Comparison of ENCODE assay signal across 30 cellular contexts in the genomic region with DNA sequence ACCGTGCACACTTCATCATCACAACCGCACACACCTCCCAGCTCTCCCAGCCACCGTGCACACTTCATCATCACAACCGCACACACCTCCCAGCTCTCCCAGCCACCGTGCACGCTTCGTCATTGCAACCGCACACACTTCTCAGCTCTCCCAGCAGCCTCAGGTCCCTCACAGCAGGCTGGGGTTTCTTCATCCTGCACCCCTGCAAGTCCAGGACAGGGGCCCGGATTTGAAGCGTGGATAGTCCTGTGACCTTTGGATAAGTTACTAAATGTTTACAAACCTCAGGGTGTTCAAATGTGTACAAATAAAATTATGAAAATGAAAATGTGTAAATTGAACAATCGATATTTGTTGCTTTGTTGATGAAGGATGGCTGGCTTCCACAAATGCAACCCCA.
"Had no signal": no experiment of that assay in that cellular context is flagged by ENCODE, and none has a peak within 500 bp of the region (broad histone marks: within the 10 kb centered on the region; RNA-seq: fewer than 3 reads in every experiment).

No MANE protein-coding gene starts in this region.

- H3K27ac Mint-ChIP-seq: activated B cell treated with CpG ODN at 0.5 μM for 24 hours; activated CD8-positive, alpha-beta T cell treated with anti-CD3 and anti-CD28 coated beads for 36 hours; activated naive CD4-positive, alpha-beta T cell treated with anti-CD3 and anti-CD28 coated beads for 36 hours; activated naive CD4-positive, alpha-beta T cell treated with anti-CD3 and anti-CD28 coated beads, Interleukin-2, amount 50 U/mL, for 72 hours; activated T-helper 1 cell treated with anti-CD3 and anti-CD28 coated beads, Interleukin-12 subunit alpha, Interleukin-12 subunit beta, Interleukin-2, Interleukin-4 antibody, amounts not matched to agents 30 ng/mL and 10 ng/mL and 1 ng/mL, durations not matched to agents 14 hours and 24 hours and 36 hours had no signal

- DNase-seq: activated B cell treated with CpG ODN at 0.5 μM for 24 hours; activated CD4-positive, alpha-beta T cell treated with anti-CD3 and anti-CD28 coated beads for 4 hours; activated CD4-positive, alpha-beta T cell treated with anti-CD3 and anti-CD28 coated beads, Interleukin-2, amount 50 U/mL, for 1 hour; activated CD4-positive, CD25-positive, alpha-beta regulatory T cell treated with anti-CD3 and anti-CD28 coated beads, Interleukin-2, amount 50 U/mL, for 72 hours; activated CD8-positive, alpha-beta T cell treated with anti-CD3 and anti-CD28 coated beads for 36 hours; activated gamma-delta T cell treated with Interleukin-2 at 50 U/mL for 16 hours; activated naive CD4-positive, alpha-beta T cell treated with anti-CD3 and anti-CD28 coated beads for 36 hours; activated T-cell treated with anti-CD3 and anti-CD28 coated beads for 4 hours; activated T-cell treated with anti-CD3 and anti-CD28 coated beads, Interleukin-2, amount 50 U/mL, for 4 hours; caudate nucleus; Kasumi-1; KG1; MG63; NCI-H1048; NCI-H1436; NCI-H1694 treated with DMSO at 0.1 percent for 48 hours; NCI-H510A; PC-9; Right ventricle myocardium superior; SW 1271; T-helper 1 cell; T-helper 2 cell; T-helper 9 cell had no signal

- H3K4me1 Mint-ChIP-seq: activated B cell treated with CpG ODN at 0.5 μM for 24 hours had no signal

- H3K4me3 Mint-ChIP-seq: activated B cell treated with CpG ODN at 0.5 μM for 24 hours; activated CD8-positive, alpha-beta T cell treated with anti-CD3 and anti-CD28 coated beads for 36 hours; activated naive CD4-positive, alpha-beta T cell treated with anti-CD3 and anti-CD28 coated beads for 36 hours; activated T-cell treated with anti-CD3 and anti-CD28 coated beads, Interleukin-2, amount 50 U/mL, for 4 hours; activated T-helper 1 cell treated with anti-CD3 and anti-CD28 coated beads, Interleukin-12 subunit alpha, Interleukin-12 subunit beta, Interleukin-2, Interleukin-4 antibody, amounts not matched to agents 30 ng/mL and 10 ng/mL and 1 ng/mL, durations not matched to agents 14 hours and 24 hours and 36 hours had no signal

- ATAC-seq: activated CD8-positive, alpha-beta T cell treated with anti-CD3 and anti-CD28 coated beads for 36 hours; activated naive CD4-positive, alpha-beta T cell treated with anti-CD3 and anti-CD28 coated beads, Interleukin-2, amount 50 U/mL, for 72 hours; activated T-cell treated with anti-CD3 and anti-CD28 coated beads, Interleukin-2, amount 50 U/mL, for 4 hours; body of pancreas had no signal

- H3K4me1 ChIP-seq: adrenal gland, breast epithelium had no signal

- H3K27me3 ChIP-seq: adrenal gland, MG63 had no signal

- H3K36me3 Mint-ChIP-seq: activated naive CD4-positive, alpha-beta T cell treated with anti-CD3 and anti-CD28 coated beads, Interleukin-2, amount 50 U/mL, for 72 hours had no signal

- H3K4me3 ChIP-seq: adrenal gland, body of pancreas, breast epithelium, MG63, PC-9 had no signal

- H3K27ac ChIP-seq: adrenal gland, body of pancreas, breast epithelium, PC-9, RWPE1, VCaP had no signal

- H3K27me3 Mint-ChIP-seq: activated B cell treated with CpG ODN at 0.5 μM for 24 hours had no signal

- H3K9me3 Mint-ChIP-seq: activated B cell treated with CpG ODN at 0.5 μM for 24 hours; activated CD8-positive, alpha-beta T cell treated with anti-CD3 and anti-CD28 coated beads for 36 hours; activated naive CD4-positive, alpha-beta T cell treated with anti-CD3 and anti-CD28 coated beads for 36 hours; activated naive CD4-positive, alpha-beta T cell treated with anti-CD3 and anti-CD28 coated beads, Interleukin-2, amount 50 U/mL, for 72 hours; activated T-cell treated with anti-CD3 and anti-CD28 coated beads, Interleukin-2, amount 50 U/mL, for 4 hours; activated T-helper 1 cell treated with anti-CD3 and anti-CD28 coated beads, Interleukin-12 subunit alpha, Interleukin-12 subunit beta, Interleukin-2, Interleukin-4 antibody, amounts not matched to agents 30 ng/mL and 10 ng/mL and 1 ng/mL, durations not matched to agents 14 hours and 24 hours and 36 hours had no signal

- H3K36me3 ChIP-seq: adrenal gland, breast epithelium, MG63 had no signal

- H3K9me3 ChIP-seq: adrenal gland, body of pancreas, breast epithelium, MG63 had no signal
